In genomic region chr6:49915035-49915434, GRCh38 we compare ENCODE assay signal across 17 cellular contexts. TPM values are rescaled to one million over a fixed set of nuclear protein-coding genes. Genes with fewer than 3 reads are reported as not detected.
DNase-seq lines count a peak whose midpoint lies in the region.
"Had no signal": no experiment of that assay in that cellular context is flagged by ENCODE, and none has a peak within 500 bp of the region (broad histone marks: within the 10 kb centered on the region; RNA-seq: fewer than 3 reads in every experiment).

No MANE protein-coding gene starts in this region.

- H2AFZ ChIP-seq in GM23248, result no peak overlapping the region

- no peaks in the 10 kb centered on the region for H4K20me1 ChIP-seq in GM23248 (ENCODE audit: insufficient read depth)

- no peak overlapping the region for H3K4me2 ChIP-seq in GM23248 (ENCODE audit: unreplicated experiment)

- H3K79me2 ChIP-seq in GM23248 (ENCODE audit: insufficient read depth), result no peaks in the 10 kb centered on the region

- no peaks in the 10 kb centered on the region for H3K4me1 ChIP-seq in GM23248 (ENCODE audit: insufficient read depth)
- H3K4me1 ChIP-seq: pancreas had no signal

- H3K36me3 ChIP-seq in GM23248 (ENCODE audit: low read depth), result no peaks in the 10 kb centered on the region
- H3K36me3 ChIP-seq: pancreas had no signal

- H3K9ac ChIP-seq in GM23248, result no peak overlapping the region

- H3K9me2 ChIP-seq in GM23248 (ENCODE audit: insufficient read depth), result no peaks in the 10 kb centered on the region

- no peaks in the 10 kb centered on the region for H3F3A ChIP-seq in GM23248 (ENCODE audit: insufficient read depth)

- DNase-seq in DMS53 (lab: John Stamatoyannopoulos, UW) (peak; percentile 4), DMS53 treated with DMSO at 0.1 percent for 48 hours (lab: John Stamatoyannopoulos, UW; ENCODE audit: unreplicated experiment) (no peak), NCI-H345 treated with DMSO at 0.1 percent for 48 hours (lab: John Stamatoyannopoulos, UW; ENCODE audit: unreplicated experiment) (peak; percentile 26), ecto neural progenitor cell (ENCODE audit: low spot score) (peak; percentile 52), myocyte (ENCODE audit: low read depth) (peak; percentile 9), cortex of kidney (lab: John Stamatoyannopoulos, UW) (no peak), kidney tubule cell (ENCODE audit: low spot score) (no peak), GM23248 (no peak)
- DNase-seq: activated naive CD4-positive, alpha-beta T cell treated with anti-CD3 and anti-CD28 coated beads, Interleukin-2, amount 10 ng/mL, durations not matched to agents 7 days and 5 days; Kasumi-1; pancreas; stimulated activated CD8-positive, alpha-beta memory T cell treated with anti-CD3 and anti-CD28 coated beads, Interleukin-4, amount 100 ng/mL, for 48 hours; trophoblast cell had no signal

- H3K9me3 ChIP-seq in GM23248 (ENCODE audit: low read depth), result no peaks in the 10 kb centered on the region
- H3K9me3 ChIP-seq: pancreas had no signal

- H3K4me3 ChIP-seq in GM23248, result no peak overlapping the region
- H3K4me3 ChIP-seq: pancreas had no signal

- H3K27me3 ChIP-seq in GM23248 (replicated peaks; ENCODE audit: insufficient read depth), result no peaks in the 10 kb centered on the region
- H3K27me3 ChIP-seq: pancreas had no signal

- H3K27ac ChIP-seq in GM23248, result no peak overlapping the region
- H3K27ac ChIP-seq: 22Rv1, pancreas had no signal

- 9% methylated on average over 3 of the region's 3 CpGs for WGBS in GM23248 (ENCODE audit: low coverage in 1 of 2, low lambda C conversion rate in 2 of 2, missing lambda C conversion rate in 2 of 2), 2 experiments

- in situ Hi-C loops in GM23248 (cut with MboI), result no loop called here

RNA-seq across cellular contexts. Expression of gene CRISP1, which starts 48.7 kb away (rescaled TPM):
- total RNA-seq in myocyte, result not detected in 2 replicates
- not detected for polyA plus RNA-seq in myocyte (2012)
- total RNA-seq in GM23248 (2014; rRNA removed; shearing (Covaris generic)), result not detected in 2 replicates
- not detected in 2 replicates for polyA plus RNA-seq in GM23248 (2016; fragmentation: Nextera tagmentation; extraction: Ambion mirVana)
- total RNA-seq: activated CD8-positive, alpha-beta memory T cell treated with anti-CD3 and anti-CD28 coated beads for 36 hours; epithelial cell of proximal tubule; mesenteric fat pad; pancreas had no signal
- polyA plus RNA-seq: pancreas had no signal

RNA-seq across cellular contexts. Expression of gene DEFB114, which starts 48.9 kb away (rescaled TPM):
- total RNA-seq in myocyte, result not detected in 2 replicates
- polyA plus RNA-seq in myocyte (2012), result not detected
- total RNA-seq in GM23248 (2014; rRNA removed; shearing (Covaris generic)), result not detected in 2 replicates
- not detected in 2 replicates for polyA plus RNA-seq in GM23248 (2016; fragmentation: Nextera tagmentation; extraction: Ambion mirVana)
- total RNA-seq: activated CD8-positive, alpha-beta memory T cell treated with anti-CD3 and anti-CD28 coated beads for 36 hours; epithelial cell of proximal tubule; mesenteric fat pad; pancreas had no signal
- polyA plus RNA-seq: pancreas had no signal

RNA-seq across cellular contexts. Expression of gene DEFB113, which starts 54.4 kb away (rescaled TPM):
- not detected in 2 replicates for total RNA-seq in myocyte
- polyA plus RNA-seq in myocyte (2012), result not detected
- total RNA-seq in GM23248 (2014; rRNA removed; shearing (Covaris generic)), result not detected in 2 replicates
- polyA plus RNA-seq in GM23248 (2016; fragmentation: Nextera tagmentation; extraction: Ambion mirVana), result not detected in 2 replicates
- total RNA-seq: activated CD8-positive, alpha-beta memory T cell treated with anti-CD3 and anti-CD28 coated beads for 36 hours; epithelial cell of proximal tubule; mesenteric fat pad; pancreas had no signal
- polyA plus RNA-seq: pancreas had no signal

Comparison
In these comparisons a context has a peak if more than half of its experiments do, and no peak if none do; other contexts are left out.
1. DNase-seq: peak in DMS53 (single experiment), NCI-H345 treated with DMSO at 0.1 percent for 48 hours (single experiment), ecto neural progenitor cell (single experiment) and myocyte (single experiment); none in DMS53 treated with DMSO at 0.1 percent for 48 hours (single experiment), cortex of kidney (single experiment), kidney tubule cell (single experiment) and GM23248 (single experiment).